Comparison of ENCODE assay signal across 18 cellular contexts in genomic region chr3:72572489-72573007, GRCh38.
A peak's percentile ranks its signal among the peaks of the same experiment; 100 is the strongest.
DNase-seq lines count a peak whose midpoint lies in the region; ATAC-seq, FAIRE-seq and TF ChIP-seq lines count a peak whose summit lies in the region.
"Had no signal": no experiment of that assay in that cellular context is flagged by ENCODE, and none has a peak within 500 bp of the region (broad histone marks: within the 10 kb centered on the region; RNA-seq: fewer than 3 reads in every experiment).

No MANE protein-coding gene starts in this region.

- DNase-seq in HepG2 (ENCODE audit: low spot score) (no peak), right lobe of liver (no peak), H1 (ENCODE audit: low read depth in 1 of 2, low spot score in 2 of 2) (no peak), nephron progenitor cell (no peak), NOMO-1 (lab: John Stamatoyannopoulos, UW; ENCODE audit: unreplicated experiment in 2 of 2) (no peak), HuH-7.5 (ENCODE audit: low spot score) (no peak)
- no peak for DNase-seq in activated CD4-positive, alpha-beta T cell treated with anti-CD3 and anti-CD28 coated beads, Interleukin-2, amount 50 U/mL, for 48 hours
- DNase-seq: AML-193; Calu3; CD8-positive, alpha-beta T cell; DMS79 treated with DMSO at 0.1 percent for 48 hours; GF-D8; KG1 had no signal

- H3K4me3 ChIP-seq in HepG2 (replicated peaks in 1 of 3; ENCODE audit: insufficient read depth in 1 of 3, low read depth in 2 of 3, low read length in 3 of 3) (peak overlapping the region in 1 of 3 experiments; percentile 73; a peak in 1 of 6 replicates), right lobe of liver (no peak overlapping the region), H1 (ENCODE audit: extremely low read depth in 1 of 4, insufficient read depth in 2 of 4, low read depth in 3 of 4, low read length in 4 of 4) (no peak overlapping the region)
- H3K4me3 ChIP-seq: A549, BLaER1, HAP-1 had no signal

- H4K8ac ChIP-seq in H1 (ENCODE audit: extremely low read depth, insufficient read depth, low read length) = no peak overlapping the region

- H2BK15ac ChIP-seq in H1 (ENCODE audit: low read length) = peak overlapping the region; percentile 77; the same call in 1 of the 2 replicates

- H3K4me2 ChIP-seq in HepG2 (ENCODE audit: low read depth, low read length) (peak overlapping the region; percentile 96), H1 (ENCODE audit: insufficient read depth in 1 of 2, low read depth in 2 of 2, low read length in 2 of 2) (no peak overlapping the region)
- H3K4me2 ChIP-seq: A549, BLaER1 had no signal

- FAIRE-seq in HepG2 (lab: Jason Lieb, UNC) (no peak), H1 (lab: Jason Lieb, UNC) (no peak)
- FAIRE-seq: A549 had no signal

- no peak overlapping the region for H2AK5ac ChIP-seq in H1 (ENCODE audit: low read depth, low read length)

- H3K9ac ChIP-seq in HepG2 (ENCODE audit: insufficient read depth, low read depth, low read length) (peak overlapping the region; percentile 72), H1 (replicated peaks in 1 of 4; ENCODE audit: extremely low read depth in 1 of 4, low read depth in 3 of 4, low read length in 3 of 4) (no peak overlapping the region)
- H3K9ac ChIP-seq: BLaER1 had no signal

- TF ChIP-seq CTCF in HepG2 (CRISPR knock-in tag; IDR thresholded peaks at IDR 0.05) (peak; percentile 28; the same call in 1 of the 2 replicates), right lobe of liver (IDR thresholded peaks at IDR 0.05) (no peak), H1 (IDR thresholded peaks at IDR 0.05; ENCODE audit: control extremely low read depth in 1 of 3, insufficient read depth in 1 of 3, low read depth in 1 of 3, low read length in 3 of 3) (no peak), nephron progenitor cell (IDR thresholded peaks at IDR 0.05) (no peak)

- H3K9me3 ChIP-seq in HepG2 (ENCODE audit: low read length) (no peaks in the 10 kb centered on the region), right lobe of liver (no peaks in the 10 kb centered on the region), H1 (ENCODE audit: insufficient read depth in 2 of 2, low read depth in 1 of 2, low read length in 1 of 2) (no peaks in the 10 kb centered on the region)
- H3K9me3 ChIP-seq: A549, BLaER1, HAP-1 had no signal

- H4K5ac ChIP-seq in H1 (ENCODE audit: insufficient read length, low read depth, low read length) = no peak overlapping the region

- peaks cover 34% of the 10 kb centered on the region for H3K4me1 Mint-ChIP-seq in nephron progenitor cell

- POLR2A ChIA-PET in HepG2 (lab: Yijun Ruan, JAX) = no interaction called here
- POLR2A ChIA-PET in H1 (lab: Charles Lee; ENCODE audit: partially characterized antibody) = no interaction called here

- H3K4ac ChIP-seq in H1 (replicated peaks; ENCODE audit: insufficient read length, low read depth, low read length) = no peak overlapping the region

- H3K23ac ChIP-seq in H1 (ENCODE audit: insufficient read length) = no peak overlapping the region

- H3K36me3 Mint-ChIP-seq in nephron progenitor cell (ENCODE audit: low read depth) = no peaks in the 10 kb centered on the region
- H3K36me3 Mint-ChIP-seq: CD8-positive, alpha-beta T cell had no signal

- no peaks in the 10 kb centered on the region for H3K9me3 Mint-ChIP-seq in nephron progenitor cell
- H3K9me3 Mint-ChIP-seq: CD8-positive, alpha-beta T cell had no signal

- H3K79me2 ChIP-seq in HepG2 (ENCODE audit: insufficient read depth, low read length) (no peaks in the 10 kb centered on the region), H1 (ENCODE audit: control insufficient read depth in 1 of 2, insufficient read depth in 2 of 2, low read length in 2 of 2) (no peaks in the 10 kb centered on the region)

- H2BK5ac ChIP-seq in H1 (ENCODE audit: low read depth, low read length) = no peak overlapping the region; the same call in 1 of the 2 replicates

- H3K4me3 Mint-ChIP-seq in nephron progenitor cell = no peak overlapping the region
- H3K4me3 Mint-ChIP-seq: CD8-positive, alpha-beta T cell had no signal

- H2BK20ac ChIP-seq in H1 (ENCODE audit: low read length) = peak overlapping the region; percentile 62; the same call in 1 of the 2 replicates

- H3K27ac Mint-ChIP-seq in nephron progenitor cell = peak overlapping the region; percentile 78
- H3K27ac Mint-ChIP-seq: CD8-positive, alpha-beta T cell had no signal

- H4K20me1 ChIP-seq in HepG2 (ENCODE audit: insufficient read depth, low read length) (no peaks in the 10 kb centered on the region), H1 (replicated peaks in 1 of 2; ENCODE audit: control insufficient read depth in 1 of 2, insufficient read depth in 2 of 2, low read length in 2 of 2) (no peaks in the 10 kb centered on the region)
- H4K20me1 ChIP-seq: BLaER1 had no signal

- no peak overlapping the region for H3K14ac ChIP-seq in H1 (ENCODE audit: insufficient read length)

- H3K79me1 ChIP-seq in H1 (ENCODE audit: low read depth, low read length) = no peaks in the 10 kb centered on the region

- H3K56ac ChIP-seq in H1 (replicated peaks; ENCODE audit: insufficient read length, low read depth, low read length) = no peak overlapping the region

- H3K27me3 ChIP-seq in HepG2 (ENCODE audit: control insufficient read depth in 1 of 2, insufficient read depth in 2 of 2, low read length in 2 of 2) (no peaks in the 10 kb centered on the region), right lobe of liver (no peaks in the 10 kb centered on the region), H1 (replicated peaks in 1 of 4; ENCODE audit: control insufficient read depth in 3 of 4, extremely low read depth in 1 of 4, insufficient read depth in 3 of 4, low read length in 3 of 4) (no peaks in the 10 kb centered on the region)
- H3K27me3 ChIP-seq: BLaER1 had no signal

- no peak overlapping the region for H2BK12ac ChIP-seq in H1 (ENCODE audit: low read depth, low read length)

- intact Hi-C loops in HepG2 (cut with micrococcal nuclease; ENCODE audit: unreplicated experiment) (no loop called here), right lobe of liver (cut with DNase I) (no loop called here)

- TF ChIP-seq EP300 in HepG2 (IDR thresholded peaks at IDR 0.05; ENCODE audit: low read depth in 2 of 2, low read length in 2 of 2) (no peak), HepG2 (CRISPR knock-in tag; IDR thresholded peaks at IDR 0.05; ENCODE audit: borderline replicate concordance) (no peak), H1 (IDR thresholded peaks at IDR 0.05; ENCODE audit: borderline replicate concordance in 1 of 2, low read depth in 2 of 2, low read length in 2 of 2) (no peak)

- no peak for ATAC-seq in HepG2
- ATAC-seq in right lobe of liver = no peak
- ATAC-seq: A549; CD8-positive, alpha-beta T cell had no signal

- CTCF ChIA-PET in HepG2 (lab: Yijun Ruan, JAX; ENCODE audit: low intra/inter-chr PET ratio, low total read pairs) = no interaction called here
- CTCF ChIA-PET in H1 (lab: Charles Lee; ENCODE audit: partially characterized antibody) = no interaction called here

- H3K18ac ChIP-seq in H1 (ENCODE audit: extremely low read depth, low read length) = peak overlapping the region; percentile 13; the same call in 1 of the 2 replicates

- no peak overlapping the region for H4K91ac ChIP-seq in H1 (replicated peaks; ENCODE audit: insufficient read length, low read length)

- H3K4me1 ChIP-seq in HepG2 (ENCODE audit: insufficient read depth, low read length) = peaks cover 92% of the 10 kb centered on the region
- peaks cover 0 to 48% (median 21%) of the 10 kb centered on the region in 4 donors for H3K4me1 ChIP-seq in right lobe of liver
- H3K4me1 ChIP-seq in H1 (replicated peaks in 1 of 4; ENCODE audit: control insufficient read depth in 3 of 4, insufficient read depth in 4 of 4, low read length in 3 of 4) = peaks cover 0 to 2% (median 0%) of the 10 kb centered on the region in 4 experiments; a peak in 1 of 7 replicates
- H3K4me1 ChIP-seq: A549, BLaER1, HAP-1 had no signal

- peaks cover 23% of the 10 kb centered on the region for H3K27me3 Mint-ChIP-seq in nephron progenitor cell (ENCODE audit: low read depth, poor library complexity)

- no peaks in the 10 kb centered on the region for H3K23me2 ChIP-seq in H1 (ENCODE audit: low read depth, low read length)

- H3K27ac ChIP-seq in HepG2 (ENCODE audit: extremely low read length, insufficient read depth, low read length) (peak overlapping the region; percentile 89), right lobe of liver (peak overlapping the region in 1 of 3 donors; percentile 69), H1 (ENCODE audit: low read depth, low read length) (no peak overlapping the region)
- H3K27ac ChIP-seq: 22Rv1, A549, BLaER1, HL-60 had no signal

- no peak overlapping the region for H2BK120ac ChIP-seq in H1 (replicated peaks; ENCODE audit: low read depth, low read length)

- TF ChIP-seq RAD21 in HepG2 (CRISPR knock-in tag; IDR thresholded peaks at IDR 0.05) (no peak), H1 (IDR thresholded peaks at IDR 0.05 in 1 of 2, conservative IDR thresholded peaks at IDR 0.05 in 1 of 2; ENCODE audit: low read depth in 2 of 2, low read length in 2 of 2) (peak in 1 of 2 experiments; percentile 26; a peak in 1 of 4 replicates)

- no TSS peak for BruUV-seq in HepG2 (replicated peaks; lab: Mats Ljungman, UMichigan)

- in situ Hi-C loops in HepG2 (cut with HindIII; ENCODE audit: extremely low pct_ligation_motif_present, low pct_unique_long_range_greater_than_20kb) = no loop called here

- WGBS in HepG2 (ENCODE audit: low lambda C conversion rate) = 84% methylated on average over 19 of the region's 19 CpGs
- WGBS in right lobe of liver (ENCODE audit: insufficient coverage, low coverage, low lambda C conversion rate, missing lambda C conversion rate) = 83% methylated on average over 13 of the region's 19 CpGs
- 91% methylated on average over 18 of the region's 19 CpGs; no CpG with 5 or more reads in 1 of the 2 experiments for WGBS in H1 (ENCODE audit: extremely low coverage in 1 of 2, insufficient coverage in 1 of 2, insufficient read length in 1 of 2, insufficient replicate concordance in 2 of 2, low coverage in 1 of 2, low lambda C conversion rate in 2 of 2, missing lambda C conversion rate in 1 of 2), 2 experiments

- TF ChIP-seq POLR2A in HepG2 (IDR thresholded peaks at IDR 0.05; ENCODE audit: insufficient read depth in 1 of 2, low read depth in 2 of 2, low read length in 2 of 2) (no peak), right lobe of liver (IDR thresholded peaks at IDR 0.05) (no peak), H1 (IDR thresholded peaks at IDR 0.05; ENCODE audit: control extremely low read depth in 1 of 2, low read depth in 2 of 2, low read length in 2 of 2) (no peak)

- H2AFZ ChIP-seq in HepG2 (ENCODE audit: low read length) (no peak overlapping the region), H1 (ENCODE audit: low read length) (no peak overlapping the region)

- H3K36me3 ChIP-seq in HepG2 (replicated peaks in 1 of 2; ENCODE audit: control insufficient read depth in 1 of 2, insufficient read depth in 2 of 2, low read length in 2 of 2) (no peaks in the 10 kb centered on the region), right lobe of liver (no peaks in the 10 kb centered on the region), H1 (ENCODE audit: control insufficient read depth in 2 of 4, insufficient read depth in 4 of 4, low read length in 3 of 4) (no peaks in the 10 kb centered on the region)
- H3K36me3 ChIP-seq: BLaER1, HAP-1 had no signal

TF ChIP-seq in HepG2, 621 proteins besides CTCF, POLR2A, EP300 and RAD21 (continues in another document):
- TF ChIP-seq WIZ (CRISPR knock-in tag; IDR thresholded peaks at IDR 0.05) (no peak), JDP2 (CRISPR knock-in tag; IDR thresholded peaks at IDR 0.05; ENCODE audit: borderline replicate concordance) (no peak)

TF ChIP-seq in H1, 55 proteins besides CTCF, POLR2A, EP300 and RAD21 (continues in another document):
- no peak for TF ChIP-seq SIRT6 (IDR thresholded peaks at IDR 0.05; ENCODE audit: low read length)

Comparison
In these comparisons a context has a peak if more than half of its experiments do, and no peak if none do; other contexts are left out.
1. Of the 41 proteins assayed by ChIP-seq in both HepG2 and H1: peak only in HepG2: CTCF; only in H1: none; in both: none; in neither: 39; mixed calls (peak in some experiments, not most) for 1.